ENCODE assay signal across 8 cellular contexts in the genomic region with DNA sequence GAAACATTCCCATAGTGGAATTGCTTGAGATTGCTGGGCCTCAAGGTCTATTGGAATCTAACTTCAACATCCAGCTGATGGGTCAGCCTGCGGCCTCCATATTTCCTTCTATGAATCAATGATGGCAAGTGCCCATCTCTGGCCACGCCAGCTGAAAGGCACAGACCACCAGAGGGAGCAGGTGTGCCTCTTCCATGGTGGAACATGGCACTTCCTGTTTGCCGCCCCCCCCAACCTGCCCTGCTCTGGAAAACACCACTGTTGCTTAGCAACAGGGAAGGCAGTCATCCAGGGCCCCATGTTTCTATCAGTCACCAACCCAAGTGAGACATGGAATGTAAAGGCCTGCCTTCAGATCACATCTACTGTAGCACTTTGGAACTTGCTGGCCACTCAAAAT. TPM values are rescaled to one million over a fixed set of nuclear protein-coding genes. Genes with fewer than 3 reads are reported as not detected.
DNase-seq lines count a peak whose midpoint lies in the region; ATAC-seq, FAIRE-seq and TF ChIP-seq lines count a peak whose summit lies in the region.

No MANE protein-coding gene starts in this region.

- peak; percentile 32 for TF ChIP-seq CTCF in bronchial epithelial cell (IDR thresholded peaks at IDR 0.05; ENCODE audit: insufficient read depth, low read length, severe bottlenecking)

- DNase-seq in Ammon's horn (ENCODE audit: low spot score) (peak; percentile 69), NCI-H1436 (lab: John Stamatoyannopoulos, UW) (peak; percentile 85), T-helper 2 cell (peak in 4 of 5 experiments; percentile 0 to 17 (median 2)), bronchial epithelial cell (ENCODE audit: low read depth) (peak; percentile 59), left colon (peak; percentile 29 to 43)
- peak; percentile 6 to 45 (median 25) for DNase-seq in stimulated activated CD4-positive, alpha-beta T cell treated with anti-CD3 and anti-CD28 coated beads, TNF-alpha, amount 100 ng/mL, for 24 hours (ENCODE audit: low read depth in 3 of 3)

- intact Hi-C loops in left colon (cut with DNase I, micrococcal nuclease) = no loop called here

- no peaks in the 10 kb centered on the region for H3K27me3 ChIP-seq in bronchial epithelial cell (ENCODE audit: control insufficient read depth, insufficient read depth, low read length)

- H3K4me3 ChIP-seq in bronchial epithelial cell (ENCODE audit: low read depth, low read length) = no peak overlapping the region

- ATAC-seq in GM19351 (IDR thresholded peaks at IDR 0.05; ENCODE audit: unreplicated experiment) = peak; percentile 61
- ATAC-seq in left colon = peak; percentile 51
- no peak for ATAC-seq in HG02870 (IDR thresholded peaks at IDR 0.05; ENCODE audit: unreplicated experiment)

- FAIRE-seq in bronchial epithelial cell (lab: Jason Lieb, UNC) = no peak

- no peaks in the 10 kb centered on the region for H3K36me3 ChIP-seq in bronchial epithelial cell (ENCODE audit: control insufficient read depth, insufficient read depth, low read length)

RNA-seq across cellular contexts. Expression of a gene that starts 11.6 kb away (rescaled TPM):
- total RNA-seq in bronchial epithelial cell = not detected in 2 replicates
- not detected for total RNA-seq in left colon

RNA-seq across cellular contexts. Expression of a gene that starts 38.6 kb away (rescaled TPM):
- total RNA-seq in bronchial epithelial cell = 2.1 and 2.2 TPM in 2 replicates
- 1 to 10 TPM; 1.3 to 2.2 TPM for total RNA-seq in left colon

Comparison
In these comparisons a context has a peak if more than half of its experiments do, and no peak if none do; other contexts are left out.
1. DNase-seq: peak in every context shown above with its lines; median percentile 85 in NCI-H1436; 69 in Ammon's horn; 59 in bronchial epithelial cell; 36 in left colon; 25 in stimulated activated CD4-positive, alpha-beta T cell treated with anti-CD3 and anti-CD28 coated beads, TNF-alpha, amount 100 ng/mL, for 24 hours; 2 in T-helper 2 cell.